ENCODE assay signal across 9 cellular contexts in the genomic region with DNA sequence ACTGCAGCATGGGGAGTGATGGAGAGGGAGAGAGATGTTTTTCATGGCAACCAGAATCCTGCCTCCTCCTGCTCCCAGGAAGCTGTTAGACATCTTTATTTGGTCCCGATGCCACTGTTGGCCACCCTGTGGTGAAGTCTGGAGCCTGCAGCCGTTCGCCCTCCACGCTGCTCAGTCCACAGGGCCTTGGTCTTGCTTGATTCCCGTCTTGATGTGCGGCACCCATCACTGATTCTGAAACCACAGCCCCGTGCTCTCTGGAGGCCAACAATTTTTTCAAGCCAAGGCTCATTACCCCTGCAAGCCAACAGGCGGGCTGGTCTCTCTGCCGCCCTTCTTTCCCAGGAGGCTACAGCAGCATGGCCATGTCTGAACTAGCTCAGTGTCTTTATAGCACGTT. TPM values are rescaled to one million over a fixed set of nuclear protein-coding genes. Genes with fewer than 3 reads are reported as not detected.
DNase-seq lines count a peak whose midpoint lies in the region; ATAC-seq and TF ChIP-seq lines count a peak whose summit lies in the region.
"Had no signal": no experiment of that assay in that cellular context is flagged by ENCODE, and none has a peak within 500 bp of the region (broad histone marks: within the 10 kb centered on the region; RNA-seq: fewer than 3 reads in every experiment).

No MANE protein-coding gene starts in this region.

- peaks cover 25% of the 10 kb centered on the region for H3K36me3 Mint-ChIP-seq in chondrocyte (ENCODE audit: low read depth)

- H2BK5ac ChIP-seq in IMR-90 (ENCODE audit: low read depth, low read length, poor library complexity, severe bottlenecking) = no peak overlapping the region

- no peak overlapping the region for H4K91ac ChIP-seq in IMR-90 (ENCODE audit: insufficient read depth, low read depth, low read length)

- peak; percentile 39 for TF ChIP-seq RAD21 in IMR-90 (IDR thresholded peaks at IDR 0.05; ENCODE audit: low read length)

- no peak overlapping the region for H3K4me3 ChIP-seq in IMR-90 (ENCODE audit: insufficient read depth, low read depth, low read length)
- H3K4me3 ChIP-seq in prostate gland = no peak overlapping the region

- POLR2A ChIA-PET in IMR-90 (lab: Charles Lee; ENCODE audit: unreplicated experiment) = no interaction called here

- H3K4me1 ChIP-seq in IMR-90 (ENCODE audit: control insufficient read depth, insufficient read depth, low read length) = peaks cover 4% of the 10 kb centered on the region; the same call in 1 of the 2 replicates
- no peaks in the 10 kb centered on the region for H3K4me1 ChIP-seq in prostate gland (replicated peaks)

- intact Hi-C loops in IMR-90 (cut with micrococcal nuclease) = no loop called here
- intact Hi-C loops in prostate gland (cut with DNase I) = loop anchor here (10.0 kb wide), 1 partner anchor 65 kb away; no protein-coding TSS in a partner anchor

- TF ChIP-seq CTCF in IMR-90 (conservative IDR thresholded peaks at IDR 0.05; ENCODE audit: low read depth, low read length) (peak; percentile 36), chondrocyte (IDR thresholded peaks at IDR 0.05) (peak; percentile 65), prostate gland (IDR thresholded peaks at IDR 0.05) (peak in 3 of 4 experiments; percentile 11 to 33 (median 17))

- H3K23ac ChIP-seq in IMR-90 (ENCODE audit: low read depth, low read length) = no peak overlapping the region

- H3K9me1 ChIP-seq in IMR-90 (ENCODE audit: insufficient read depth, low read length) = peaks cover 13% of the 10 kb centered on the region; the same call in 1 of the 2 replicates

- H3K27ac Mint-ChIP-seq in chondrocyte (ENCODE audit: unreplicated experiment) = no peak overlapping the region

- no peak overlapping the region for H2BK15ac ChIP-seq in IMR-90 (ENCODE audit: low read depth, low read length)

- H3K79me1 ChIP-seq in IMR-90 (ENCODE audit: low read depth in 1 of 2, low read length in 2 of 2) = peaks cover 0 to 20% of the 10 kb centered on the region in 2 experiments; a peak in 2 of 4 replicates

- no peak overlapping the region; the same call in 1 of the 2 replicates for H2BK120ac ChIP-seq in IMR-90 (ENCODE audit: low read depth, low read length)

- TF ChIP-seq POLR2A in IMR-90 (IDR thresholded peaks at IDR 0.05; ENCODE audit: low read depth, low read length) (no peak), prostate gland (IDR thresholded peaks at IDR 0.05) (no peak)

- no peak overlapping the region for H3K14ac ChIP-seq in IMR-90 (replicated peaks; ENCODE audit: low read depth, low read length)

- no peaks in the 10 kb centered on the region for H3K9me3 Mint-ChIP-seq in chondrocyte (ENCODE audit: low read depth)

- H2AK5ac ChIP-seq in IMR-90 (ENCODE audit: low read depth, low read length) = peak overlapping the region; percentile 10; the same call in 1 of the 2 replicates

- in situ Hi-C loops in IMR-90 (cut with MboI; ENCODE audit: low sequenced_read_pairs) = no loop called here

- no peak overlapping the region for H2AK9ac ChIP-seq in IMR-90 (replicated peaks; ENCODE audit: low read depth, low read length, poor library complexity)

- H3K56ac ChIP-seq in IMR-90 (ENCODE audit: extremely low read depth, insufficient read depth, low read length) = no peak overlapping the region

- no peak overlapping the region for H2AFZ ChIP-seq in IMR-90 (replicated peaks; ENCODE audit: low read length, poor library complexity)

- H3K9ac ChIP-seq in IMR-90 (ENCODE audit: low read depth, low read length) = no peak overlapping the region

- CTCF ChIA-PET in IMR-90 (lab: Yijun Ruan, JAX) = interaction anchor here (1.3 to 1.9 kb wide), 3 partner anchors 27 to 127 kb away, joined by 3 to 6 read pairs (median 4); no protein-coding TSS in a partner anchor

- H3K36me3 ChIP-seq in IMR-90 (ENCODE audit: control insufficient read depth, insufficient read depth, low read length) (peaks cover 35% of the 10 kb centered on the region), prostate gland (no peaks in the 10 kb centered on the region)

- no peaks in the 10 kb centered on the region for H3K27me3 Mint-ChIP-seq in chondrocyte (ENCODE audit: low read depth)

- BruUV-seq in IMR-90 (replicated peaks; lab: Mats Ljungman, UMichigan) = no TSS peak

- H3K27me3 ChIP-seq in IMR-90 (ENCODE audit: control insufficient read depth, insufficient read depth, low read length) (no peaks in the 10 kb centered on the region), prostate gland (replicated peaks; ENCODE audit: insufficient read depth) (no peaks in the 10 kb centered on the region)

- dilution Hi-C loops in IMR-90 (cut with HindIII; ENCODE audit: low sequenced_read_pairs, unreplicated experiment) = no loop called here

- WGBS in IMR-90 (ENCODE audit: extremely low coverage in 2 of 2, insufficient read length in 1 of 2), 2 experiments = 92% methylated on average over 10 of the region's 10 CpGs; no CpG with 5 or more reads in 1 of the 2 experiments
- WGBS in prostate gland = 86% methylated on average over 10 of the region's 10 CpGs

- H4K8ac ChIP-seq in IMR-90 (ENCODE audit: low read depth in 2 of 2, low read length in 2 of 2) = no peak overlapping the region; a peak in 1 of 4 replicates

- H3K9me3 ChIP-seq in IMR-90 (ENCODE audit: control insufficient read depth, insufficient read depth, low read length) = no peaks in the 10 kb centered on the region
- no peaks in the 10 kb centered on the region for H3K9me3 ChIP-seq in prostate gland

- H4K5ac ChIP-seq in IMR-90 (ENCODE audit: low read depth, low read length) = no peak overlapping the region

- H3K4me2 ChIP-seq in IMR-90 (ENCODE audit: low read depth, low read length) = no peak overlapping the region

- H3K4me3 Mint-ChIP-seq in chondrocyte (ENCODE audit: unreplicated experiment) = no peak overlapping the region

- no peak overlapping the region for H3K4ac ChIP-seq in IMR-90 (ENCODE audit: low read depth, low read length)

- no peak overlapping the region for H3K18ac ChIP-seq in IMR-90 (ENCODE audit: low read depth, low read length)

- no peak overlapping the region for H2BK20ac ChIP-seq in IMR-90 (ENCODE audit: low read depth, low read length)

- H4K20me1 ChIP-seq in IMR-90 (ENCODE audit: insufficient read depth, low read length) = no peaks in the 10 kb centered on the region

- H3K4me1 Mint-ChIP-seq in chondrocyte (ENCODE audit: low read depth) = peaks cover 2% of the 10 kb centered on the region

- DNase-seq in IMR-90 (no peak), chondrocyte (ENCODE audit: low spot score) (no peak), prostate gland (ENCODE audit: low spot score) (no peak), GM03348 (ENCODE audit: low spot score) (no peak), SHP77 (lab: John Stamatoyannopoulos, UW) (no peak)
- DNase-seq in stimulated activated naive CD4-positive, alpha-beta T cell (lab: John Stamatoyannopoulos, UW) = no peak
- DNase-seq: activated CD4-positive, alpha-beta T cell treated with anti-CD3 and anti-CD28 coated beads for 1 hour; dermis blood vessel endothelial cell had no signal

- H3K27ac ChIP-seq in IMR-90 (ENCODE audit: insufficient read depth, low read length) = no peak overlapping the region
- H3K27ac ChIP-seq in prostate gland = no peak overlapping the region

- peak; percentile 68 for ATAC-seq in GM18861 (IDR thresholded peaks at IDR 0.05; ENCODE audit: unreplicated experiment)
- no peak for ATAC-seq in IMR-90 (ENCODE audit: low read depth)

TF ChIP-seq in IMR-90, 13 proteins besides CTCF, POLR2A, EP300 and RAD21:
- TF ChIP-seq FOS (IDR thresholded peaks at IDR 0.05; ENCODE audit: low read depth, low read length) (no peak), SMC3 (IDR thresholded peaks at IDR 0.05; ENCODE audit: low read depth, low read length) (peak; percentile 44), CEBPB (IDR thresholded peaks at IDR 0.05; ENCODE audit: low read depth, low read length) (no peak)

RNA-seq across cellular contexts. Expression of a gene that starts 24.5 kb away (rescaled TPM):
- total RNA-seq in IMR-90 (2012; rRNA removed) (0.83 and 1.1 TPM in 2 replicates), chondrocyte (0.41 to 0.85 TPM (median 0.72 TPM) in 3 replicates), prostate gland (under 1 TPM in 1 of 2 donors, not detected in 1; 0.91 TPM)
- polyA plus RNA-seq in IMR-90 (2012; rRNA removed) = 1.8 and 2.2 TPM in 2 replicates
- polyA plus RNA-seq in IMR-90 (2012; cell fraction: cytosol; rRNA removed) = 1.9 and 4.8 TPM in 2 replicates
- polyA plus RNA-seq in IMR-90 (2012; cell fraction: nucleus; rRNA removed; ENCODE audit: low replicate concordance) = 1.3 and 3.0 TPM in 2 replicates
- total RNA-seq: dermis blood vessel endothelial cell had no signal
